ENCODE assay signal across 9 cellular contexts in genomic region chr10:96834121-96834520, GRCh38. TPM values are rescaled to one million over a fixed set of nuclear protein-coding genes. Genes with fewer than 3 reads are reported as not detected.
A peak's percentile ranks its signal among the peaks of the same experiment; 100 is the strongest.
DNase-seq lines count a peak whose midpoint lies in the region; ATAC-seq, FAIRE-seq and TF ChIP-seq lines count a peak whose summit lies in the region.
"Had no signal": no experiment of that assay in that cellular context is flagged by ENCODE, and none has a peak within 500 bp of the region (broad histone marks: within the 10 kb centered on the region; RNA-seq: fewer than 3 reads in every experiment).

No MANE protein-coding gene starts in this region.

- no peaks in the 10 kb centered on the region for H3K27me3 Mint-ChIP-seq in activated T-cell treated with anti-CD3 and anti-CD28 coated beads, Interleukin-2, amount 50 U/mL, for 24 hours
- H3K27me3 Mint-ChIP-seq in activated naive CD8-positive, alpha-beta T cell = no peaks in the 10 kb centered on the region

- H3K36me3 Mint-ChIP-seq in activated T-cell treated with anti-CD3 and anti-CD28 coated beads, Interleukin-2, amount 50 U/mL, for 24 hours (ENCODE audit: low read depth) = peaks cover 32% of the 10 kb centered on the region
- H3K36me3 Mint-ChIP-seq in activated naive CD8-positive, alpha-beta T cell = peaks cover 2% of the 10 kb centered on the region

- peak; percentile 43 for FAIRE-seq in keratinocyte (lab: Jason Lieb, UNC)

- no peaks in the 10 kb centered on the region for H3K9me3 ChIP-seq in keratinocyte (ENCODE audit: control insufficient read depth, low read depth, low read length)
- H3K9me3 ChIP-seq in thoracic aorta = no peaks in the 10 kb centered on the region
- H3K9me3 ChIP-seq in upper lobe of left lung = no peaks in the 10 kb centered on the region

- peaks cover 64% of the 10 kb centered on the region for H3K79me2 ChIP-seq in keratinocyte (ENCODE audit: control insufficient read depth, insufficient read depth, low read length)

- peak overlapping the region; percentile 80 for H3K9ac ChIP-seq in keratinocyte (ENCODE audit: control insufficient read depth, extremely low read depth, insufficient read depth, low read length)

- no peak for ATAC-seq in thoracic aorta (ENCODE audit: insufficient number of reproducible peaks, low FRiP score, low read depth)
- no peak for ATAC-seq in HG03439 (IDR thresholded peaks at IDR 0.05; ENCODE audit: unreplicated experiment)
- ATAC-seq in upper lobe of left lung (ENCODE audit: low FRiP score in 2 of 2) = no peak

- no peak for TF ChIP-seq EP300 in upper lobe of left lung (IDR thresholded peaks at IDR 0.05)

- WGBS in upper lobe of left lung, 2 donors = 64 to 65% methylated on average over 8 of the region's 8 CpGs

- H3K27ac ChIP-seq in keratinocyte (ENCODE audit: control insufficient read depth, insufficient read depth, low read length) (no peak overlapping the region), thoracic aorta (no peak overlapping the region), upper lobe of left lung (peak overlapping the region in 2 of 4 donors; percentile 94 to 99)

- peak overlapping the region; percentile 91 for H3K4me3 Mint-ChIP-seq in activated T-cell treated with anti-CD3 and anti-CD28 coated beads, Interleukin-2, amount 50 U/mL, for 24 hours
- peak overlapping the region; percentile 91 for H3K4me3 Mint-ChIP-seq in activated naive CD8-positive, alpha-beta T cell

- no peaks in the 10 kb centered on the region for H3K27me3 ChIP-seq in keratinocyte (ENCODE audit: control insufficient read depth, extremely low read depth, insufficient read depth, low read length)
- H3K27me3 ChIP-seq in thoracic aorta (replicated peaks; ENCODE audit: insufficient read depth) = no peaks in the 10 kb centered on the region
- no peaks in the 10 kb centered on the region for H3K27me3 ChIP-seq in upper lobe of left lung
- H3K27me3 ChIP-seq: foreskin keratinocyte had no signal

- no peak overlapping the region for H2AFZ ChIP-seq in keratinocyte (ENCODE audit: control insufficient read depth, low read length)

- peak overlapping the region; percentile 98 for H3K4me2 ChIP-seq in keratinocyte (ENCODE audit: control insufficient read depth, extremely low read depth, insufficient read depth, low read depth, low read length)

- DNase-seq in activated T-cell treated with anti-CD3 and anti-CD28 coated beads, Interleukin-2, amount 50 U/mL, for 24 hours = no peak
- DNase-seq in activated T-cell treated with anti-CD3 and anti-CD28 coated beads for 4 hours (no peak), keratinocyte (ENCODE audit: low read depth, low spot score) (no peak), thoracic aorta (ENCODE audit: low spot score) (no peak), upper lobe of left lung (no peak)
- DNase-seq in stimulated activated CD4-positive, alpha-beta T cell treated with anti-CD3 and anti-CD28 coated beads, Interleukin-4, amount 100 ng/mL, for 4 hours = no peak

- TF ChIP-seq POLR2A in upper lobe of left lung (IDR thresholded peaks at IDR 0.05) = no peak

- H3K4me1 ChIP-seq in keratinocyte (ENCODE audit: control insufficient read depth, extremely low read depth, insufficient read depth, low read length) (peaks cover 23% of the 10 kb centered on the region), thoracic aorta (ENCODE audit: control insufficient read depth in 1 of 2, low read depth in 2 of 2) (peaks cover 19 to 50% of the 10 kb centered on the region in 2 donors), upper lobe of left lung (peaks cover 20 to 60% (median 49%) of the 10 kb centered on the region in 4 donors)

- H3K36me3 ChIP-seq in keratinocyte (ENCODE audit: control insufficient read depth in 2 of 2, extremely low read depth in 1 of 2, insufficient read depth in 2 of 2, low read length in 2 of 2) (no peaks in the 10 kb centered on the region), thoracic aorta (no peaks in the 10 kb centered on the region), upper lobe of left lung (no peaks in the 10 kb centered on the region)

- H3K9me1 ChIP-seq in keratinocyte (ENCODE audit: control insufficient read depth, extremely low read depth, insufficient read depth, low read length) = no peaks in the 10 kb centered on the region

- peak overlapping the region; percentile 90 for H3K27ac Mint-ChIP-seq in activated T-cell treated with anti-CD3 and anti-CD28 coated beads, Interleukin-2, amount 50 U/mL, for 24 hours
- H3K27ac Mint-ChIP-seq in activated naive CD8-positive, alpha-beta T cell = peak overlapping the region; percentile 77

- no peaks in the 10 kb centered on the region for H3K9me3 Mint-ChIP-seq in activated T-cell treated with anti-CD3 and anti-CD28 coated beads, Interleukin-2, amount 50 U/mL, for 24 hours
- H3K9me3 Mint-ChIP-seq in activated naive CD8-positive, alpha-beta T cell (ENCODE audit: low read depth) = no peaks in the 10 kb centered on the region

- no peaks in the 10 kb centered on the region for H4K20me1 ChIP-seq in keratinocyte (ENCODE audit: control insufficient read depth, extremely low read depth, insufficient read depth, low read length)

- H3K4me3 ChIP-seq in keratinocyte (ENCODE audit: control insufficient read depth in 2 of 3, extremely low read depth in 1 of 3, insufficient read depth in 2 of 3, low read depth in 1 of 3, low read length in 3 of 3) = peak overlapping the region; percentile 84 to 91 (median 86)
- H3K4me3 ChIP-seq in thoracic aorta = peak overlapping the region; percentile 92
- peak overlapping the region in 2 of 4 donors; percentile 96 to 98 for H3K4me3 ChIP-seq in upper lobe of left lung

- dilution Hi-C loops in keratinocyte (cut with MboI; ENCODE audit: extremely low pct_ligation_motif_present, low sequenced_read_pairs) = no loop called here

- TF ChIP-seq CTCF in keratinocyte (optimal IDR thresholded peaks at IDR 0.05 in 1 of 3, IDR thresholded peaks at IDR 0.05 in 1 of 3, conservative IDR thresholded peaks at IDR 0.05 in 1 of 3; ENCODE audit: extremely low read depth in 1 of 3, insufficient read depth in 2 of 3, low read length in 3 of 3) (no peak), thoracic aorta (IDR thresholded peaks at IDR 0.05) (no peak), upper lobe of left lung (IDR thresholded peaks at IDR 0.05) (no peak)

- peaks cover 65% of the 10 kb centered on the region for H3K4me1 Mint-ChIP-seq in activated T-cell treated with anti-CD3 and anti-CD28 coated beads, Interleukin-2, amount 50 U/mL, for 24 hours (ENCODE audit: low read depth)
- peaks cover 62% of the 10 kb centered on the region for H3K4me1 Mint-ChIP-seq in activated naive CD8-positive, alpha-beta T cell (ENCODE audit: low read depth)

RNA-seq across cellular contexts. Expression of gene LCOR, which starts 2.0 kb away (rescaled TPM):
- polyA plus RNA-seq in keratinocyte = 6.7 to 11.4 TPM (median 10.7 TPM) in 3 replicates
- 6.2 TPM for polyA plus RNA-seq in keratinocyte (2011; ENCODE audit: low read depth)
- 6.3 and 9.1 TPM in 2 replicates for polyA plus RNA-seq in keratinocyte (2011; cell fraction: cytosol; rRNA removed)
- 10.0 and 11.9 TPM in 2 replicates for polyA plus RNA-seq in keratinocyte (2011; cell fraction: nucleus; rRNA removed)
- 6.0 and 8.3 TPM in 2 replicates for polyA plus RNA-seq in keratinocyte (2012; ENCODE audit: low replicate concordance)
- 20.7 to 39.3 TPM (median 25.2 TPM) in 3 replicates for polyA minus RNA-seq in keratinocyte
- 17.3 TPM for polyA minus RNA-seq in keratinocyte (2011; cell fraction: cytosol; rRNA and poly(A)+ RNA removed)
- polyA minus RNA-seq in keratinocyte (2011; cell fraction: nucleus; rRNA and poly(A)+ RNA removed) = 29.9 and 48.5 TPM in 2 replicates
- total RNA-seq in thoracic aorta (10 to 100 TPM; 18.3 to 23.3 TPM), upper lobe of left lung (10 to 100 TPM; 18.6 to 54.7 (median 28.0) TPM)
